ENCODE assay signal across 10 cellular contexts in genomic region chr15:90686435-90687218, GRCh38. TPM values are rescaled to one million over a fixed set of nuclear protein-coding genes. Genes with fewer than 3 reads are reported as not detected.
DNase-seq lines count a peak whose midpoint lies in the region; ATAC-seq and TF ChIP-seq lines count a peak whose summit lies in the region.
"Had no signal": no experiment of that assay in that cellular context is flagged by ENCODE, and none has a peak within 500 bp of the region (broad histone marks: within the 10 kb centered on the region; RNA-seq: fewer than 3 reads in every experiment).

No MANE protein-coding gene starts in this region.

- intact Hi-C loops in MCF 10A (cut with micrococcal nuclease) = no loop called here

- H3K4me3 Mint-ChIP-seq in activated naive CD4-positive, alpha-beta T cell treated with anti-CD3 and anti-CD28 coated beads, Interleukin-2, amount 10 ng/mL, durations not matched to agents 7 days and 5 days = peak overlapping the region; percentile 4
- H3K4me3 Mint-ChIP-seq in stimulated activated naive CD8-positive, alpha-beta T cell treated with anti-CD3 and anti-CD28 coated beads, Interleukin-15, amount 100 ng/mL, for 72 hours = peak overlapping the region; percentile 31 to 44
- no peak overlapping the region for H3K4me3 Mint-ChIP-seq in MCF 10A (ENCODE audit: unreplicated experiment)

- DNase-seq in activated naive CD4-positive, alpha-beta T cell treated with anti-CD3 and anti-CD28 coated beads, Interleukin-2, amount 10 ng/mL, durations not matched to agents 7 days and 5 days = peak; percentile 60
- no peak for DNase-seq in activated naive CD4-positive, alpha-beta T cell (lab: John Stamatoyannopoulos, UW)
- DNase-seq in NOMO-1 treated with dmso at 0.1 percent for 144 hours (lab: John Stamatoyannopoulos, UW; ENCODE audit: unreplicated experiment) = peak; percentile 41
- DNase-seq in stimulated activated naive CD8-positive, alpha-beta T cell treated with anti-CD3 and anti-CD28 coated beads, Interleukin-15, amount 100 ng/mL, for 72 hours = peak; percentile 48 to 63
- no peak for DNase-seq in NCI-H1417 (lab: John Stamatoyannopoulos, UW)
- no peak for DNase-seq in MCF 10A (ENCODE audit: unreplicated experiment)
- DNase-seq in NCI-H1105 (lab: John Stamatoyannopoulos, UW) = no peak
- DNase-seq: right cardiac atrium, SHP77 treated with DMSO at 0.1 percent for 48 hours had no signal

- TF ChIP-seq CTCF in MCF 10A (IDR thresholded peaks at IDR 0.05; ENCODE audit: unreplicated experiment) = no peak

- BruUV-seq in MCF 10A (replicated peaks; lab: Mats Ljungman, UMichigan) = no TSS peak

- peak overlapping the region; percentile 97 for H3K27ac Mint-ChIP-seq in activated naive CD4-positive, alpha-beta T cell treated with anti-CD3 and anti-CD28 coated beads, Interleukin-2, amount 10 ng/mL, durations not matched to agents 7 days and 5 days
- H3K27ac Mint-ChIP-seq in stimulated activated naive CD8-positive, alpha-beta T cell treated with anti-CD3 and anti-CD28 coated beads, Interleukin-15, amount 100 ng/mL, for 72 hours = peak overlapping the region; percentile 94 to 96
- no peak overlapping the region for H3K27ac Mint-ChIP-seq in MCF 10A (ENCODE audit: low read depth, unreplicated experiment)

- POLR2A ChIA-PET in MCF 10A (lab: Yijun Ruan, JAX) = interaction anchor here (0.9 kb wide), 1 partner anchor 23 kb away, joined by 3 read pairs; no protein-coding TSS in a partner anchor

- peaks cover 8% of the 10 kb centered on the region for H3K27me3 Mint-ChIP-seq in activated naive CD4-positive, alpha-beta T cell treated with anti-CD3 and anti-CD28 coated beads, Interleukin-2, amount 10 ng/mL, durations not matched to agents 7 days and 5 days
- no peaks in the 10 kb centered on the region for H3K27me3 Mint-ChIP-seq in stimulated activated naive CD8-positive, alpha-beta T cell treated with anti-CD3 and anti-CD28 coated beads, Interleukin-15, amount 100 ng/mL, for 72 hours
- H3K27me3 Mint-ChIP-seq in MCF 10A (ENCODE audit: insufficient read depth, unreplicated experiment) = no peaks in the 10 kb centered on the region

- H3K36me3 Mint-ChIP-seq in activated naive CD4-positive, alpha-beta T cell treated with anti-CD3 and anti-CD28 coated beads, Interleukin-2, amount 10 ng/mL, durations not matched to agents 7 days and 5 days = peaks cover 14% of the 10 kb centered on the region
- no peaks in the 10 kb centered on the region for H3K36me3 Mint-ChIP-seq in MCF 10A (ENCODE audit: insufficient read depth, unreplicated experiment)

- peaks cover 61% of the 10 kb centered on the region for H3K4me1 Mint-ChIP-seq in activated naive CD4-positive, alpha-beta T cell treated with anti-CD3 and anti-CD28 coated beads, Interleukin-2, amount 10 ng/mL, durations not matched to agents 7 days and 5 days
- peaks cover 47% of the 10 kb centered on the region for H3K4me1 Mint-ChIP-seq in stimulated activated naive CD8-positive, alpha-beta T cell treated with anti-CD3 and anti-CD28 coated beads, Interleukin-15, amount 100 ng/mL, for 72 hours
- no peaks in the 10 kb centered on the region for H3K4me1 Mint-ChIP-seq in MCF 10A (ENCODE audit: insufficient read depth, unreplicated experiment)

- H3K9me3 Mint-ChIP-seq in activated naive CD4-positive, alpha-beta T cell treated with anti-CD3 and anti-CD28 coated beads, Interleukin-2, amount 10 ng/mL, durations not matched to agents 7 days and 5 days = peaks cover 4% of the 10 kb centered on the region
- peaks cover 0 to 4% of the 10 kb centered on the region in 2 donors for H3K9me3 Mint-ChIP-seq in stimulated activated naive CD8-positive, alpha-beta T cell treated with anti-CD3 and anti-CD28 coated beads, Interleukin-15, amount 100 ng/mL, for 72 hours
- no peaks in the 10 kb centered on the region for H3K9me3 Mint-ChIP-seq in MCF 10A (ENCODE audit: unreplicated experiment)

- CTCF ChIA-PET in activated naive CD4-positive, alpha-beta T cell treated with anti-CD3 and anti-CD28 coated beads, Interleukin-2, amount 10 ng/mL, durations not matched to agents 7 days and 5 days (lab: Charles Lee) = interaction anchor here (0.9 to 1.6 kb wide), 3 partner anchors 26 to 38 kb away, joined by 3 to 12 read pairs (median 3); no protein-coding TSS in a partner anchor
- CTCF ChIA-PET in MCF 10A (lab: Yijun Ruan, JAX) = interaction anchor here (0.6 to 0.8 kb wide), 4 partner anchors 88 to 394 kb away, joined by 3 to 4 read pairs (median 4); no protein-coding TSS in a partner anchor

- peak; percentile 87 for ATAC-seq in HG02938 (IDR thresholded peaks at IDR 0.05; ENCODE audit: unreplicated experiment)
- peak; percentile 99 for ATAC-seq in stimulated activated naive CD8-positive, alpha-beta T cell treated with anti-CD3 and anti-CD28 coated beads, Interleukin-15, amount 100 ng/mL, for 72 hours
- ATAC-seq: right cardiac atrium had no signal

RNA-seq across cellular contexts. Expression of gene BLM, which starts 30.5 kb away (rescaled TPM):
- 2.8 and 5.2 TPM in 2 replicates for total RNA-seq in MCF 10A (2022)

Comparison
In these comparisons a context has a peak if more than half of its experiments do, and no peak if none do; other contexts are left out.
1. DNase-seq: peak in activated naive CD4-positive, alpha-beta T cell treated with anti-CD3 and anti-CD28 coated beads, Interleukin-2, amount 10 ng/mL, durations not matched to agents 7 days and 5 days (single experiment), NOMO-1 treated with dmso at 0.1 percent for 144 hours (single experiment) and stimulated activated naive CD8-positive, alpha-beta T cell treated with anti-CD3 and anti-CD28 coated beads, Interleukin-15, amount 100 ng/mL, for 72 hours (2 of 2); none in activated naive CD4-positive, alpha-beta T cell (0 of 4), NCI-H1417 (0 of 3), MCF 10A (single experiment) and NCI-H1105 (single experiment).